ENCODE assay signal across 10 cellular contexts in the genomic region with DNA sequence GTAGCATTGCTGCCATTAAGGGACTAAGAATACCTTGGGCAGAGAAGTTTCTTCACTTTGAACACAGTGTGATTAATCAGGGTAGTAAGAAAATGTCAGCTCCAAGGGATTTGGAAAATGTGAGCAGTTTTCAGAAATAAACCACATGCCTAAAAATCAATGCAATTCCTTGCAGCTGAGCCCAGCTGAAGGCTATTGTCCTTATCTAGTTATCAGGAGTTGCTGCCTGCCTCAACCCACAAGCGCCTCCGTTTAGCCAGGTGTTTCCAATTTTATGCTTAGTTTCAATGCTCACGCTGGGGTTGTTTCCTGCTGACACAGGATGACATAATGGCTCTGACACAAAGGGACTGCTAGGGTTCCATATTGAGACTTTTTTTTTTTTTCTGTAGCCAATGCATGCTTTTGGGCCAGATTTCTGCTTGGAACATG.
DNase-seq lines count a peak whose midpoint lies in the region; ATAC-seq lines count a peak whose summit lies in the region.
"Had no signal": no experiment of that assay in that cellular context is flagged by ENCODE, and none has a peak within 500 bp of the region (broad histone marks: within the 10 kb centered on the region; RNA-seq: fewer than 3 reads in every experiment).

No MANE protein-coding gene starts in this region.

- no peaks in the 10 kb centered on the region for H3K27me3 Mint-ChIP-seq in effector memory CD8-positive, alpha-beta T cell

- no peak for ATAC-seq in effector memory CD8-positive, alpha-beta T cell (replicated peaks)
- ATAC-seq: Panc1 had no signal

- H3K36me3 Mint-ChIP-seq in effector memory CD8-positive, alpha-beta T cell (ENCODE audit: insufficient read depth) = peaks cover 6% of the 10 kb centered on the region

- no peak overlapping the region for H3K27ac Mint-ChIP-seq in effector memory CD8-positive, alpha-beta T cell

- H3K27ac ChIP-seq in caudate nucleus (ENCODE audit: low read depth, low read length) = peak overlapping the region; percentile 60
- H3K27ac ChIP-seq: uterus had no signal

- no peak overlapping the region for H3K4me3 Mint-ChIP-seq in effector memory CD8-positive, alpha-beta T cell

- peaks cover 0 to 10% of the 10 kb centered on the region in 2 donors for H3K4me1 Mint-ChIP-seq in effector memory CD8-positive, alpha-beta T cell (ENCODE audit: low read depth in 2 of 2)

- DNase-seq in NCI-H2029 (lab: John Stamatoyannopoulos, UW) (peak; percentile 2), NCI-H2029 treated with DMSO at 0.1 percent for 48 hours (lab: John Stamatoyannopoulos, UW) (no peak), M059J (ENCODE audit: low read depth) (peak; percentile 83), caudate nucleus (lab: John Stamatoyannopoulos, UW) (peak in 1 of 61 donors; percentile 31), mucosa of gallbladder (ENCODE audit: low spot score) (peak; percentile 21), T-helper 9 cell (no peak)
- no peak for DNase-seq in effector memory CD8-positive, alpha-beta T cell
- DNase-seq in stimulated activated CD4-positive, alpha-beta T cell treated with anti-CD3 and anti-CD28 coated beads, Interleukin-2, amount 100 ng/mL, for 48 hours = no peak
- DNase-seq: uterus had no signal

- peaks cover 0 to 1% of the 10 kb centered on the region in 2 donors for H3K9me3 Mint-ChIP-seq in effector memory CD8-positive, alpha-beta T cell

Comparison
In these comparisons a context has a peak if more than half of its experiments do, and no peak if none do; other contexts are left out.
1. DNase-seq: peak in NCI-H2029 (single experiment), M059J (single experiment) and mucosa of gallbladder (single experiment); none in NCI-H2029 treated with DMSO at 0.1 percent for 48 hours (single experiment), T-helper 9 cell (single experiment), effector memory CD8-positive, alpha-beta T cell (0 of 3) and stimulated activated CD4-positive, alpha-beta T cell treated with anti-CD3 and anti-CD28 coated beads, Interleukin-2, amount 100 ng/mL, for 48 hours (0 of 2).